Comparison of ENCODE assay signal across 8 cellular contexts in the genomic region with DNA sequence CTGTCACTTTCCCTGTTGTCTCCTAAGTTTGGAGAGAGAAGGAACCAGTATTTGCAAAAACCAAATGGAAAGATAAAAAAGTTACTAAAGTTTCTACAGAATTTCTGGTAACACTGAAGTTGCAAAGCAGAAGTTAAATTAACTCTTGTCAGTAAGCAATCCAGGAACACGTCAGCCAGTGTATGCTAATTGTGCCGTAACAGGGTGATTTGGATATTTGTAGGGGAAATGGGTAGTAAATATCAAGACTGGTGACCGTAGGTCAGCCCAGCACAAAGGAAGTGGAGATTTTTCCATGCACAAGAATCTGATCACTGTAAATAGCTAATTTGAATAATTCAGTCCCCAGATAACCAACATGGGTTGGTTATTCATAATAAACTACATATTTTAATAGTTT. TPM values are rescaled to one million over a fixed set of nuclear protein-coding genes. Genes with fewer than 3 reads are reported as not detected.
DNase-seq lines count a peak whose midpoint lies in the region; TF ChIP-seq lines count a peak whose summit lies in the region.

No MANE protein-coding gene starts in this region.

- peaks cover 29 to 41% of the 10 kb centered on the region in 2 donors for H3K4me1 ChIP-seq in thyroid gland

- peaks cover 40% of the 10 kb centered on the region for H3K4me1 Mint-ChIP-seq in activated T-helper 2 cell treated with anti-CD3 and anti-CD28 coated beads, Interferon-gamma antibody, Interleukin-2, Interleukin-4, amounts not matched to agents 10 μg/mL and 5 μg/mL and 100 μg/mL, durations not matched to agents 14 hours and 24 hours and 36 hours (ENCODE audit: low read depth)

- peak overlapping the region; percentile 100 for H3K27ac ChIP-seq in thyroid gland

- no peaks in the 10 kb centered on the region for H3K27me3 ChIP-seq in thyroid gland

- TF ChIP-seq POLR2A in thyroid gland (IDR thresholded peaks at IDR 0.05) = no peak

- no peaks in the 10 kb centered on the region for H3K9me3 Mint-ChIP-seq in activated T-helper 2 cell treated with anti-CD3 and anti-CD28 coated beads, Interferon-gamma antibody, Interleukin-2, Interleukin-4, amounts not matched to agents 10 μg/mL and 5 μg/mL and 100 μg/mL, durations not matched to agents 14 hours and 24 hours and 36 hours

- peak overlapping the region in 2 of 3 donors; percentile 96 to 98 for H3K4me3 ChIP-seq in thyroid gland (replicated peaks in 1 of 3)

- no peaks in the 10 kb centered on the region for H3K9me3 ChIP-seq in thyroid gland

- DNase-seq in Caki2 (ENCODE audit: low read depth) = peak; percentile 54
- peak; percentile 74 for DNase-seq in KBM-7
- no peak for DNase-seq in activated T-helper 2 cell treated with anti-CD3 and anti-CD28 coated beads, Interferon-gamma antibody, Interleukin-2, Interleukin-4, amounts not matched to agents 10 μg/mL and 5 μg/mL and 100 μg/mL, durations not matched to agents 14 hours and 24 hours and 36 hours (ENCODE audit: low spot score)
- DNase-seq in kidney glomerular epithelial cell (lab: John Stamatoyannopoulos, UW) = peak; percentile 33
- no peak for DNase-seq in thyroid gland
- DNase-seq in central memory CD4-positive, alpha-beta T cell = no peak
- DNase-seq in GM03348 (ENCODE audit: low spot score) = no peak
- DNase-seq in NCI-H82 (lab: John Stamatoyannopoulos, UW) = no peak

- intact Hi-C loops in activated T-helper 2 cell treated with anti-CD3 and anti-CD28 coated beads, Interferon-gamma antibody, Interleukin-2, Interleukin-4, amounts not matched to agents 10 μg/mL and 5 μg/mL and 100 μg/mL, durations not matched to agents 14 hours and 24 hours and 36 hours (cut with micrococcal nuclease) = loop anchor here (5.0 kb wide), 5 partner anchors 212 to 1067 kb away; no protein-coding TSS in a partner anchor
- intact Hi-C loops in thyroid gland (cut with DNase I) = no loop called here

- in situ Hi-C loops in Caki2 (cut with HindIII; ENCODE audit: low pct_unique_long_range_greater_than_20kb, low sequenced_read_pairs) (no loop called here), KBM-7 (cut with MboI; ENCODE audit: low pct_unique_long_range_greater_than_20kb, low sequenced_read_pairs) (loop anchor here (25.0 kb wide), 1 partner anchor 107 kb away; a partner anchor contains a TSS)

- TF ChIP-seq CTCF in thyroid gland (IDR thresholded peaks at IDR 0.05) = no peak

- WGBS in thyroid gland, 2 donors = 54 to 62% methylated on average over 3 of the region's 3 CpGs

- H3K27ac Mint-ChIP-seq in activated T-helper 2 cell treated with anti-CD3 and anti-CD28 coated beads, Interferon-gamma antibody, Interleukin-2, Interleukin-4, amounts not matched to agents 10 μg/mL and 5 μg/mL and 100 μg/mL, durations not matched to agents 14 hours and 24 hours and 36 hours = peak overlapping the region; percentile 98

- H3K27me3 Mint-ChIP-seq in activated T-helper 2 cell treated with anti-CD3 and anti-CD28 coated beads, Interferon-gamma antibody, Interleukin-2, Interleukin-4, amounts not matched to agents 10 μg/mL and 5 μg/mL and 100 μg/mL, durations not matched to agents 14 hours and 24 hours and 36 hours (ENCODE audit: low read depth) = no peaks in the 10 kb centered on the region

- peaks cover 65% of the 10 kb centered on the region for H3K36me3 Mint-ChIP-seq in activated T-helper 2 cell treated with anti-CD3 and anti-CD28 coated beads, Interferon-gamma antibody, Interleukin-2, Interleukin-4, amounts not matched to agents 10 μg/mL and 5 μg/mL and 100 μg/mL, durations not matched to agents 14 hours and 24 hours and 36 hours (ENCODE audit: low read depth)

- H3K36me3 ChIP-seq in thyroid gland = peaks cover 6 to 10% of the 10 kb centered on the region in 2 donors

- H3K4me3 Mint-ChIP-seq in activated T-helper 2 cell treated with anti-CD3 and anti-CD28 coated beads, Interferon-gamma antibody, Interleukin-2, Interleukin-4, amounts not matched to agents 10 μg/mL and 5 μg/mL and 100 μg/mL, durations not matched to agents 14 hours and 24 hours and 36 hours (ENCODE audit: low read depth) = peak overlapping the region; percentile 99

RNA-seq across cellular contexts. Expression of a gene that starts 2.3 kb away (rescaled TPM):
- 43.9 and 45.0 TPM in 2 replicates for total RNA-seq in Caki2 (2014; rRNA removed; shearing (Covaris generic); ENCODE audit: low replicate concordance)
- 49.0 and 53.4 TPM in 2 replicates for total RNA-seq in activated T-helper 2 cell treated with anti-CD3 and anti-CD28 coated beads, Interferon-gamma antibody, Interleukin-2, Interleukin-4, amounts not matched to agents 10 μg/mL and 5 μg/mL and 100 μg/mL, durations not matched to agents 14 hours and 24 hours and 36 hours
- 10 to 100 TPM; 52.3 to 77.3 (median 62.7) TPM for total RNA-seq in thyroid gland

RNA-seq across cellular contexts. Expression of a gene that starts 23.5 kb away (rescaled TPM):
- total RNA-seq in Caki2 (2014; rRNA removed; shearing (Covaris generic); ENCODE audit: low replicate concordance) = 4.8 and 6.1 TPM in 2 replicates
- total RNA-seq in activated T-helper 2 cell treated with anti-CD3 and anti-CD28 coated beads, Interferon-gamma antibody, Interleukin-2, Interleukin-4, amounts not matched to agents 10 μg/mL and 5 μg/mL and 100 μg/mL, durations not matched to agents 14 hours and 24 hours and 36 hours = 8.9 and 12.2 TPM in 2 replicates
- total RNA-seq in thyroid gland = not detected

Comparison
In these comparisons a context has a peak if more than half of its experiments do, and no peak if none do; other contexts are left out.
1. DNase-seq: peak in Caki2 (single experiment), KBM-7 (single experiment) and kidney glomerular epithelial cell (single experiment); none in activated T-helper 2 cell treated with anti-CD3 and anti-CD28 coated beads, Interferon-gamma antibody, Interleukin-2, Interleukin-4, amounts not matched to agents 10 μg/mL and 5 μg/mL and 100 μg/mL, durations not matched to agents 14 hours and 24 hours and 36 hours (single experiment), thyroid gland (0 of 2), central memory CD4-positive, alpha-beta T cell (single experiment), GM03348 (single experiment) and NCI-H82 (single experiment).